ENCODE assay signal across 23 cellular contexts in the genomic region with DNA sequence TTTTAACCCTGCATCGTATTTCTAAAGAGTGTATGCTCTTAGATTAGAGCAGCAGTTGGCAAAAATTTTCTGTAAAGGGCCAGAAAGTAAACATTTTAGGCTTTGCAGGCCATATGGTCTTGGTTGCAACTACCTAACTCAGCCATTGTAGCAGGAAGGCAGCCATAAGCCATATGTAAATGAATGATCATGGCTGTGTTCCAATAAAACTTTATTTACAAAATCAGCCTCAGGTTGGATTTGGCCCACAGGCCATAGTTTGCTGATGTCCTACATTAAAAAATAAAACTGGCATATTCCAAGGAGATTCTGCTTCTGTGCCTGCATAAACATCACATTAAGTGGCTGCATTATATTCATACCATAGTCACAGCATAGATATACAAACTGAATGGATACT.
DNase-seq lines count a peak whose midpoint lies in the region; ATAC-seq, FAIRE-seq and TF ChIP-seq lines count a peak whose summit lies in the region.
"Had no signal": no experiment of that assay in that cellular context is flagged by ENCODE, and none has a peak within 500 bp of the region (broad histone marks: within the 10 kb centered on the region; RNA-seq: fewer than 3 reads in every experiment).

No MANE protein-coding gene starts in this region.

- H3K27me3 Mint-ChIP-seq in nephron progenitor cell (ENCODE audit: low read depth, poor library complexity), result peaks cover 6% of the 10 kb centered on the region
- H3K27me3 Mint-ChIP-seq: B cell had no signal

- H3K4me2 ChIP-seq in OCI-LY7 (ENCODE audit: low read length) (no peak overlapping the region), GM12878 (ENCODE audit: control insufficient read depth, insufficient read depth) (no peak overlapping the region), smooth muscle cell (no peak overlapping the region)
- H3K4me2 ChIP-seq: BLaER1 had no signal

- H3K9me3 ChIP-seq in OCI-LY7 (ENCODE audit: low read length) (no peaks in the 10 kb centered on the region), GM12878 (replicated peaks; ENCODE audit: control insufficient read depth, insufficient read depth, low read length) (no peaks in the 10 kb centered on the region), smooth muscle cell (replicated peaks; ENCODE audit: low read depth) (no peaks in the 10 kb centered on the region)
- H3K9me3 ChIP-seq: BLaER1, Caco-2 had no signal

- BruUV-seq in OCI-LY7 (replicated peaks; lab: Mats Ljungman, UMichigan) (TSS peak; percentile 13), GM12878 (replicated peaks; lab: Mats Ljungman, UMichigan) (no TSS peak)

- no peaks in the 10 kb centered on the region for H3K9me3 Mint-ChIP-seq in nephron progenitor cell
- H3K9me3 Mint-ChIP-seq: CD4-positive, CD25-positive, alpha-beta regulatory T cell; CD8-positive, alpha-beta T cell had no signal

- no peak for TF ChIP-seq EP300 in GM12878 (IDR thresholded peaks at IDR 0.05; ENCODE audit: borderline replicate concordance in 1 of 2, control insufficient read depth in 1 of 2, low read depth in 2 of 2, low read length in 2 of 2)

- RAD21 ChIA-PET in GM12878 (lab: Charles Lee; ENCODE audit: unreplicated experiment), result no interaction called here

- ATAC-seq in GM12878 (no peak), HG03045 (IDR thresholded peaks at IDR 0.05; ENCODE audit: unreplicated experiment) (no peak)
- ATAC-seq: CD8-positive, alpha-beta T cell had no signal

- H3K4me1 Mint-ChIP-seq in nephron progenitor cell, result peaks cover 9% of the 10 kb centered on the region
- H3K4me1 Mint-ChIP-seq: B cell had no signal

- intact Hi-C loops in OCI-LY7 (cut with micrococcal nuclease; ENCODE audit: unreplicated experiment) (no loop called here), GM12878 (cut with micrococcal nuclease; ENCODE audit: unreplicated experiment) (no loop called here)

- H3K4me3 ChIP-seq in OCI-LY7 (ENCODE audit: low read depth, low read length, poor library complexity, severe bottlenecking) (no peak overlapping the region), GM12878 (no peak overlapping the region), smooth muscle cell (no peak overlapping the region)
- H3K4me3 ChIP-seq: BLaER1 had no signal

- peaks cover 4% of the 10 kb centered on the region for H3K36me3 Mint-ChIP-seq in nephron progenitor cell (ENCODE audit: low read depth)
- H3K36me3 Mint-ChIP-seq: CD4-positive, CD25-positive, alpha-beta regulatory T cell; CD8-positive, alpha-beta T cell had no signal

- H3K27me3 ChIP-seq in GM12878 (replicated peaks in 1 of 2; ENCODE audit: control insufficient read depth in 2 of 2, insufficient read depth in 2 of 2, low read length in 1 of 2) (no peaks in the 10 kb centered on the region), smooth muscle cell (ENCODE audit: low read depth) (no peaks in the 10 kb centered on the region)
- H3K27me3 ChIP-seq: BLaER1 had no signal

- no peak for TF ChIP-seq RAD21 in GM12878 (IDR thresholded peaks at IDR 0.05; ENCODE audit: insufficient read depth, low read depth, low read length)

- POLR2A ChIA-PET in OCI-LY7 (lab: Charles Lee) (interaction anchor here (0.6 to 0.7 kb wide), 3 partner anchors 19 to 315 kb away, joined by 3 read pairs; no protein-coding TSS in a partner anchor), GM12878 (lab: Charles Lee) (no interaction called here)

- no peaks in the 10 kb centered on the region for H3K79me2 ChIP-seq in OCI-LY7 (ENCODE audit: insufficient read depth, low read depth, low read length)
- no peaks in the 10 kb centered on the region for H3K79me2 ChIP-seq in GM12878 (ENCODE audit: control insufficient read depth, insufficient read depth, low read length)
- no peaks in the 10 kb centered on the region for H3K79me2 ChIP-seq in smooth muscle cell (ENCODE audit: low read depth)

- no peaks in the 10 kb centered on the region for H4K20me1 ChIP-seq in OCI-LY7 (ENCODE audit: insufficient read depth, low read length)
- no peaks in the 10 kb centered on the region for H4K20me1 ChIP-seq in GM12878 (ENCODE audit: control insufficient read depth, insufficient read depth)
- H4K20me1 ChIP-seq in smooth muscle cell (ENCODE audit: low read depth), result no peaks in the 10 kb centered on the region
- H4K20me1 ChIP-seq: BLaER1 had no signal

- in situ Hi-C loops in GM12878 (cut with MboI), result no loop called here

- no peaks in the 10 kb centered on the region for H3K9me2 ChIP-seq in OCI-LY7 (ENCODE audit: insufficient read depth, low read length)

- FAIRE-seq in GM12878 (lab: Jason Lieb, UNC), result no peak
- FAIRE-seq: A204.1, GM12892 had no signal

- H3K27ac Mint-ChIP-seq in nephron progenitor cell, result no peak overlapping the region
- H3K27ac Mint-ChIP-seq: CD4-positive, CD25-positive, alpha-beta regulatory T cell; CD8-positive, alpha-beta T cell had no signal

- H3K36me3 ChIP-seq in OCI-LY7 (ENCODE audit: insufficient read depth, low read length) (peaks cover 98% of the 10 kb centered on the region), GM12878 (ENCODE audit: control insufficient read depth in 2 of 2, insufficient read depth in 2 of 2, low read length in 1 of 2) (no peaks in the 10 kb centered on the region), smooth muscle cell (ENCODE audit: low read depth) (peaks cover 6% of the 10 kb centered on the region)
- H3K36me3 ChIP-seq: BLaER1 had no signal

- H3K27ac ChIP-seq in OCI-LY7 (ENCODE audit: low read depth, low read length, poor library complexity, severe bottlenecking), result no peak overlapping the region
- H3K27ac ChIP-seq in GM12878 (ENCODE audit: control insufficient read depth, insufficient read depth), result no peak overlapping the region
- peak overlapping the region; percentile 89 for H3K27ac ChIP-seq in smooth muscle cell (ENCODE audit: low read depth)
- H3K27ac ChIP-seq: 22Rv1, BLaER1, C4-2B had no signal

- H3K4me1 ChIP-seq in OCI-LY7 (ENCODE audit: insufficient read depth, low read length, poor library complexity, severe bottlenecking), result no peaks in the 10 kb centered on the region
- H3K4me1 ChIP-seq in GM12878 (ENCODE audit: control insufficient read depth, insufficient read depth, low read length), result no peaks in the 10 kb centered on the region
- no peaks in the 10 kb centered on the region for H3K4me1 ChIP-seq in smooth muscle cell (ENCODE audit: low read depth)
- H3K4me1 ChIP-seq: Caco-2 had no signal

- CTCF ChIA-PET in OCI-LY7 (lab: Charles Lee; ENCODE audit: unreplicated experiment), result no interaction called here
- CTCF ChIA-PET in GM12878 (lab: Yijun Ruan, JAX), result interaction anchor here (1.6 kb wide), 1 partner anchor 28 kb away, joined by 4 read pairs; no protein-coding TSS in a partner anchor

- DNase-seq in DMS 273 (lab: John Stamatoyannopoulos, UW; ENCODE audit: unreplicated experiment) (peak; percentile 2), DMS 273 treated with DMSO at 0.1 percent for 48 hours (lab: John Stamatoyannopoulos, UW) (no peak), OCI-LY7 (ENCODE audit: low spot score) (no peak), GM12878 (ENCODE audit: low read depth, low spot score) (no peak), smooth muscle cell (lab: John Stamatoyannopoulos, UW; ENCODE audit: unreplicated experiment) (no peak), nephron progenitor cell (no peak)
- no peak for DNase-seq in activated effector memory CD4-positive, alpha-beta T cell treated with anti-CD3 and anti-CD28 coated beads, Interleukin-2, amount 50 U/mL, for 16 hours
- DNase-seq: Caco-2; CD4-positive, CD25-positive, alpha-beta regulatory T cell; CD8-positive, alpha-beta T cell; DMS53; DMS79 treated with DMSO at 0.1 percent for 48 hours; GF-D8; GOT3; H7; HCEC 1CT had no signal

- SMC1A ChIA-PET in GM12878 (lab: Charles Lee; ENCODE audit: uncharacterized antibody, unreplicated experiment), result interaction anchor here (0.6 kb wide), 1 partner anchor 716 kb away, joined by 3 read pairs; no protein-coding TSS in a partner anchor

- no peak for TF ChIP-seq POLR2A in GM12878 (IDR thresholded peaks at IDR 0.05; ENCODE audit: low read depth, low read length)

- H2AFZ ChIP-seq in OCI-LY7 (ENCODE audit: low read length) (no peak overlapping the region), GM12878 (ENCODE audit: control insufficient read depth, low read depth, low read length) (no peak overlapping the region), smooth muscle cell (ENCODE audit: low read depth) (no peak overlapping the region)

- 0% methylated on average over 1 of the region's 1 CpG for WGBS in GM12878 (ENCODE audit: insufficient coverage, insufficient replicate concordance, low lambda C conversion rate, missing lambda C conversion rate)
- WGBS in smooth muscle cell (ENCODE audit: low lambda C conversion rate), result 97% methylated on average over 1 of the region's 1 CpG

- H3K9ac ChIP-seq in GM12878 (ENCODE audit: control insufficient read depth, insufficient read depth, low read length), result no peak overlapping the region
- no peak overlapping the region for H3K9ac ChIP-seq in smooth muscle cell (ENCODE audit: low read depth)
- H3K9ac ChIP-seq: BLaER1 had no signal

- no peak overlapping the region for H3K4me3 Mint-ChIP-seq in nephron progenitor cell
- H3K4me3 Mint-ChIP-seq: B cell; CD4-positive, CD25-positive, alpha-beta regulatory T cell; CD8-positive, alpha-beta T cell had no signal

- TF ChIP-seq CTCF in OCI-LY7 (conservative IDR thresholded peaks at IDR 0.05; ENCODE audit: low read length) (no peak), GM12878 (IDR thresholded peaks at IDR 0.05 in 2 of 3, conservative IDR thresholded peaks at IDR 0.05 in 1 of 3; ENCODE audit: control insufficient read depth in 2 of 3, extremely low read depth in 1 of 3, insufficient read depth in 1 of 3, low read depth in 3 of 3, low read length in 3 of 3) (no peak), smooth muscle cell (IDR thresholded peaks at IDR 0.05; ENCODE audit: borderline replicate concordance, insufficient read depth, poor library complexity, severe bottlenecking) (no peak), nephron progenitor cell (IDR thresholded peaks at IDR 0.05) (no peak)

- H3F3A ChIP-seq in smooth muscle cell (ENCODE audit: low read depth), result no peaks in the 10 kb centered on the region
